8 cellular contexts compared by ENCODE assay signal in the genomic region with DNA sequence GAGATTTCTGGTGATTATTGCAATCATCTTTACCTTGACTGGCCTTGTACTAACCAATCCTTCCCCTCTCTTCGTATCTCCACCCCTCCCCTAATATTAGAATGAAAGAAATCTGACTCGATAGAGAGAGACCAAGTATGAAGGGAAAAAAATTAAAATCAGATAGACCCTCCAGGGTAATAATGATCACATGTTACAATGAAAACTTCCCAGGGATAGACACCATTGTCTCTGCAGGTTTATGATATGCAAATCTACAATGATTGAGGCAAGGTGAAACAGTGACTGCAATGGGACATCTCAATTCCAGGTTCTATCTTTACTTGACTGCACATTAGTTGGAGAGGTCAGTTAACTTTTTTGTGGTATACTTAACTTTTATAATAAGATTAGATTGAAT. TPM values are rescaled to one million over a fixed set of nuclear protein-coding genes. Genes with fewer than 3 reads are reported as not detected.
A peak's percentile ranks its signal among the peaks of the same experiment; 100 is the strongest.
DNase-seq lines count a peak whose midpoint lies in the region; ATAC-seq and TF ChIP-seq lines count a peak whose summit lies in the region.

No MANE protein-coding gene starts in this region.

- no peak for TF ChIP-seq CTCF in body of pancreas (IDR thresholded peaks at IDR 0.05)
- TF ChIP-seq CTCF in upper lobe of right lung (IDR thresholded peaks at IDR 0.05): no peak

- H3K36me3 ChIP-seq in body of pancreas (replicated peaks in 1 of 2; ENCODE audit: insufficient read depth in 1 of 2, low read depth in 2 of 2): peaks cover 15 to 22% of the 10 kb centered on the region in 2 donors
- H3K36me3 ChIP-seq in muscle layer of duodenum (ENCODE audit: control insufficient read depth in 1 of 2, insufficient read depth in 2 of 2, low read length in 2 of 2): peaks cover 18 to 25% of the 10 kb centered on the region in 2 donors
- H3K36me3 ChIP-seq in upper lobe of right lung: peaks cover 26% of the 10 kb centered on the region

- ATAC-seq in body of pancreas (no peak), upper lobe of right lung (no peak)

- no peaks in the 10 kb centered on the region for H3K27me3 Mint-ChIP-seq in activated naive CD4-positive, alpha-beta T cell treated with anti-CD3 and anti-CD28 coated beads, Interleukin-2, amount 50 U/mL, for 24 hours

- peaks cover 25% of the 10 kb centered on the region for H3K36me3 Mint-ChIP-seq in activated naive CD4-positive, alpha-beta T cell treated with anti-CD3 and anti-CD28 coated beads, Interleukin-2, amount 50 U/mL, for 24 hours

- H3K4me1 Mint-ChIP-seq in activated naive CD4-positive, alpha-beta T cell treated with anti-CD3 and anti-CD28 coated beads, Interleukin-2, amount 50 U/mL, for 24 hours: peaks cover 21% of the 10 kb centered on the region

- peaks cover 24% of the 10 kb centered on the region for H3K4me1 ChIP-seq in body of pancreas
- H3K4me1 ChIP-seq in muscle layer of duodenum (ENCODE audit: control insufficient read depth in 1 of 2, insufficient read depth in 2 of 2, low read length in 2 of 2): peaks cover 25 to 35% of the 10 kb centered on the region in 2 donors
- peaks cover 26% of the 10 kb centered on the region for H3K4me1 ChIP-seq in upper lobe of right lung

- H3K27me3 ChIP-seq in body of pancreas (no peaks in the 10 kb centered on the region), muscle layer of duodenum (ENCODE audit: low read depth, low read length) (no peaks in the 10 kb centered on the region), upper lobe of right lung (no peaks in the 10 kb centered on the region)

- DNase-seq in activated naive CD4-positive, alpha-beta T cell treated with anti-CD3 and anti-CD28 coated beads, Interleukin-2, amount 50 U/mL, for 16 hours: no peak
- DNase-seq in body of pancreas (no peak), upper lobe of right lung (no peak), AG20443 (ENCODE audit: low spot score) (no peak), NCI-H1048 (lab: John Stamatoyannopoulos, UW) (no peak), DMS153 treated with DMSO at 0.1 percent for 48 hours (lab: John Stamatoyannopoulos, UW; ENCODE audit: unreplicated experiment) (no peak)

- H3K27ac Mint-ChIP-seq in activated naive CD4-positive, alpha-beta T cell treated with anti-CD3 and anti-CD28 coated beads, Interleukin-2, amount 50 U/mL, for 24 hours: peak overlapping the region; percentile 99

- no peak for TF ChIP-seq POLR2A in body of pancreas (IDR thresholded peaks at IDR 0.05)

- intact Hi-C loops in body of pancreas (cut with DNase I): no loop called here
- intact Hi-C loops in upper lobe of right lung (cut with DNase I): loop anchor here (10.0 kb wide), 1 partner anchor 111 kb away; the partner anchor contains the start of gene PSMA6

- peak overlapping the region; percentile 96 for H3K4me3 Mint-ChIP-seq in activated naive CD4-positive, alpha-beta T cell treated with anti-CD3 and anti-CD28 coated beads, Interleukin-2, amount 50 U/mL, for 24 hours

- WGBS in body of pancreas, 2 donors: 38 to 61% methylated on average over 2 of the region's 2 CpGs

- H3K4me3 ChIP-seq in body of pancreas (no peak overlapping the region), muscle layer of duodenum (ENCODE audit: low read depth in 1 of 2, low read length in 2 of 2) (peak overlapping the region in 1 of 2 donors; percentile 81), upper lobe of right lung (peak overlapping the region; percentile 97)

- no peaks in the 10 kb centered on the region for H3K9me3 ChIP-seq in body of pancreas
- no peaks in the 10 kb centered on the region for H3K9me3 ChIP-seq in muscle layer of duodenum (ENCODE audit: control insufficient read depth in 1 of 2, low read length in 2 of 2)
- no peaks in the 10 kb centered on the region for H3K9me3 ChIP-seq in upper lobe of right lung

- H3K9me3 Mint-ChIP-seq in activated naive CD4-positive, alpha-beta T cell treated with anti-CD3 and anti-CD28 coated beads, Interleukin-2, amount 50 U/mL, for 24 hours: no peaks in the 10 kb centered on the region

- peak overlapping the region in 3 of 4 donors; percentile 100 for H3K27ac ChIP-seq in body of pancreas
- H3K27ac ChIP-seq in muscle layer of duodenum (ENCODE audit: low read length): peak overlapping the region; percentile 91
- peak overlapping the region; percentile 100 for H3K27ac ChIP-seq in upper lobe of right lung

RNA-seq across cellular contexts. Expression of gene NFKBIA, which starts 1.5 kb away (rescaled TPM):
- total RNA-seq in body of pancreas (100 to 1,000 TPM; 330 to 345 TPM), upper lobe of right lung (361 TPM)
